In the genomic region with DNA sequence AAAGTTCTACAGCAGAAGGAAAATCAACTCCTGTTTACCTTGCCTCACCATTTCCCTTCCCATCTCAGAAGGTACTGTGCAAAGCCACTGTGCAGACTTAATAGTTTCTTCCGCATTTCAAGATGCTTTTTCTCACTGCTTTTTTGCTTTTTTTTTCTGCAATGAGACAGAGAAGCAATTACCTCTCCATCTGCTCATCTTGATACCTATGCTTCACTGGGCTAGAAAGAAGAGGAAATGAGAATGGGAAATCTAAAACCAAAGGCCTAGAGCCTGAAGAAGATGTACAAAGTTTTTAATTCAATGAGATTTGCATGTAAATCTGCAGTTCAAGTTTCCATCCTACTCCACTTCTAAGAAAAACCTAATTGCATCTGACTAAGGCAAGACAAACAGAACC, we compare ENCODE assay signal across 1 cellular context.
TF ChIP-seq lines count a peak whose summit lies in the region.

No MANE protein-coding gene starts in this region.

TF ChIP-seq in GM12878, 131 proteins besides CTCF, POLR2A, EP300 and RAD21 (continued from another document):
- TF ChIP-seq, protein P1, sequence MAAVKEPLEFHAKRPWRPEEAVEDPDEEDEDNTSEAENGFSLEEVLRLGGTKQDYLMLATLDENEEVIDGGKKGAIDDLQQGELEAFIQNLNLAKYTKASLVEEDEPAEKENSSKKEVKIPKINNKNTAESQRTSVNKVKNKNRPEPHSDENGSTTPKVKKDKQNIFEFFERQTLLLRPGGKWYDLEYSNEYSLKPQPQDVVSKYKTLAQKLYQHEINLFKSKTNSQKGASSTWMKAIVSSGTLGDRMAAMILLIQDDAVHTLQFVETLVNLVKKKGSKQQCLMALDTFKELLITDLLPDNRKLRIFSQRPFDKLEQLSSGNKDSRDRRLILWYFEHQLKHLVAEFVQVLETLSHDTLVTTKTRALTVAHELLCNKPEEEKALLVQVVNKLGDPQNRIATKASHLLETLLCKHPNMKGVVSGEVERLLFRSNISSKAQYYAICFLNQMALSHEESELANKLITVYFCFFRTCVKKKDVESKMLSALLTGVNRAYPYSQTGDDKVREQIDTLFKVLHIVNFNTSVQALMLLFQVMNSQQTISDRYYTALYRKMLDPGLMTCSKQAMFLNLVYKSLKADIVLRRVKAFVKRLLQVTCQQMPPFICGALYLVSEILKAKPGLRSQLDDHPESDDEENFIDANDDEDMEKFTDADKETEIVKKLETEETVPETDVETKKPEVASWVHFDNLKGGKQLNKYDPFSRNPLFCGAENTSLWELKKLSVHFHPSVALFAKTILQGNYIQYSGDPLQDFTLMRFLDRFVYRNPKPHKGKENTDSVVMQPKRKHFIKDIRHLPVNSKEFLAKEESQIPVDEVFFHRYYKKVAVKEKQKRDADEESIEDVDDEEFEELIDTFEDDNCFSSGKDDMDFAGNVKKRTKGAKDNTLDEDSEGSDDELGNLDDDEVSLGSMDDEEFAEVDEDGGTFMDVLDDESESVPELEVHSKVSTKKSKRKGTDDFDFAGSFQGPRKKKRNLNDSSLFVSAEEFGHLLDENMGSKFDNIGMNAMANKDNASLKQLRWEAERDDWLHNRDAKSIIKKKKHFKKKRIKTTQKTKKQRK (IDR thresholded peaks at IDR 0.05; ENCODE audit: low read depth, low read length), result no peak
- TF ChIP-seq ETV6 (conservative IDR thresholded peaks at IDR 0.05 in 1 of 2, IDR thresholded peaks at IDR 0.05 in 1 of 2; ENCODE audit: borderline replicate concordance in 1 of 2, low read depth in 1 of 2), result no peak
- TF ChIP-seq, protein P2, sequence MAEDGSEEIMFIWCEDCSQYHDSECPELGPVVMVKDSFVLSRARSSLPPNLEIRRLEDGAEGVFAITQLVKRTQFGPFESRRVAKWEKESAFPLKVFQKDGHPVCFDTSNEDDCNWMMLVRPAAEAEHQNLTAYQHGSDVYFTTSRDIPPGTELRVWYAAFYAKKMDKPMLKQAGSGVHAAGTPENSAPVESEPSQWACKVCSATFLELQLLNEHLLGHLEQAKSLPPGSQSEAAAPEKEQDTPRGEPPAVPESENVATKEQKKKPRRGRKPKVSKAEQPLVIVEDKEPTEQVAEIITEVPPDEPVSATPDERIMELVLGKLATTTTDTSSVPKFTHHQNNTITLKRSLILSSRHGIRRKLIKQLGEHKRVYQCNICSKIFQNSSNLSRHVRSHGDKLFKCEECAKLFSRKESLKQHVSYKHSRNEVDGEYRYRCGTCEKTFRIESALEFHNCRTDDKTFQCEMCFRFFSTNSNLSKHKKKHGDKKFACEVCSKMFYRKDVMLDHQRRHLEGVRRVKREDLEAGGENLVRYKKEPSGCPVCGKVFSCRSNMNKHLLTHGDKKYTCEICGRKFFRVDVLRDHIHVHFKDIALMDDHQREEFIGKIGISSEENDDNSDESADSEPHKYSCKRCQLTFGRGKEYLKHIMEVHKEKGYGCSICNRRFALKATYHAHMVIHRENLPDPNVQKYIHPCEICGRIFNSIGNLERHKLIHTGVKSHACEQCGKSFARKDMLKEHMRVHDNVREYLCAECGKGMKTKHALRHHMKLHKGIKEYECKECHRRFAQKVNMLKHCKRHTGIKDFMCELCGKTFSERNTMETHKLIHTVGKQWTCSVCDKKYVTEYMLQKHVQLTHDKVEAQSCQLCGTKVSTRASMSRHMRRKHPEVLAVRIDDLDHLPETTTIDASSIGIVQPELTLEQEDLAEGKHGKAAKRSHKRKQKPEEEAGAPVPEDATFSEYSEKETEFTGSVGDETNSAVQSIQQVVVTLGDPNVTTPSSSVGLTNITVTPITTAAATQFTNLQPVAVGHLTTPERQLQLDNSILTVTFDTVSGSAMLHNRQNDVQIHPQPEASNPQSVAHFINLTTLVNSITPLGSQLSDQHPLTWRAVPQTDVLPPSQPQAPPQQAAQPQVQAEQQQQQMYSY (CRISPR knock-in tag; IDR thresholded peaks at IDR 0.05), result no peak
- TF ChIP-seq ZSCAN29 (IDR thresholded peaks at IDR 0.05), result no peak
- no peak for TF ChIP-seq SMC3 (IDR thresholded peaks at IDR 0.05; ENCODE audit: borderline replicate concordance, low read length)
- TF ChIP-seq, protein P3, sequence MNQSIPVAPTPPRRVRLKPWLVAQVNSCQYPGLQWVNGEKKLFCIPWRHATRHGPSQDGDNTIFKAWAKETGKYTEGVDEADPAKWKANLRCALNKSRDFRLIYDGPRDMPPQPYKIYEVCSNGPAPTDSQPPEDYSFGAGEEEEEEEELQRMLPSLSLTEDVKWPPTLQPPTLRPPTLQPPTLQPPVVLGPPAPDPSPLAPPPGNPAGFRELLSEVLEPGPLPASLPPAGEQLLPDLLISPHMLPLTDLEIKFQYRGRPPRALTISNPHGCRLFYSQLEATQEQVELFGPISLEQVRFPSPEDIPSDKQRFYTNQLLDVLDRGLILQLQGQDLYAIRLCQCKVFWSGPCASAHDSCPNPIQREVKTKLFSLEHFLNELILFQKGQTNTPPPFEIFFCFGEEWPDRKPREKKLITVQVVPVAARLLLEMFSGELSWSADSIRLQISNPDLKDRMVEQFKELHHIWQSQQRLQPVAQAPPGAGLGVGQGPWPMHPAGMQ (IDR thresholded peaks at IDR 0.05; ENCODE audit: borderline replicate concordance), result no peak
- TF ChIP-seq TARDBP (IDR thresholded peaks at IDR 0.05; ENCODE audit: borderline replicate concordance), result no peak
- no peak for TF ChIP-seq MEF2B (IDR thresholded peaks at IDR 0.05; ENCODE audit: partially characterized antibody, poor library complexity, severe bottlenecking)
- no peak for TF ChIP-seq NFXL1 (IDR thresholded peaks at IDR 0.05; ENCODE audit: borderline replicate concordance)
- TF ChIP-seq SMARCA5 (IDR thresholded peaks at IDR 0.05), result no peak
- TF ChIP-seq BHLHE40 (IDR thresholded peaks at IDR 0.05; ENCODE audit: borderline replicate concordance in 1 of 2, low read depth in 2 of 2, low read length in 1 of 2), result no peak
- TF ChIP-seq CREM (IDR thresholded peaks at IDR 0.05; ENCODE audit: low read depth), result no peak
